In genomic region chr3:112130638-112130993, GRCh38 we compare ENCODE assay signal across 1 cellular context.
TF ChIP-seq lines count a peak whose summit lies in the region.

No MANE protein-coding gene starts in this region.

TF ChIP-seq in HepG2, 621 proteins besides CTCF, POLR2A, EP300 and RAD21:
- TF ChIP-seq MNT (IDR thresholded peaks at IDR 0.05), result 0 out of 2 replicates have a peak, but pooled peaks have one; percentile 8
- TF ChIP-seq FOXA3 (CRISPR knock-in tag; IDR thresholded peaks at IDR 0.05), result no peak
TF ChIP-seq in HepG2: peak in this region for 1.
